Comparison of ENCODE assay signal across 1 cellular context in the genomic region with DNA sequence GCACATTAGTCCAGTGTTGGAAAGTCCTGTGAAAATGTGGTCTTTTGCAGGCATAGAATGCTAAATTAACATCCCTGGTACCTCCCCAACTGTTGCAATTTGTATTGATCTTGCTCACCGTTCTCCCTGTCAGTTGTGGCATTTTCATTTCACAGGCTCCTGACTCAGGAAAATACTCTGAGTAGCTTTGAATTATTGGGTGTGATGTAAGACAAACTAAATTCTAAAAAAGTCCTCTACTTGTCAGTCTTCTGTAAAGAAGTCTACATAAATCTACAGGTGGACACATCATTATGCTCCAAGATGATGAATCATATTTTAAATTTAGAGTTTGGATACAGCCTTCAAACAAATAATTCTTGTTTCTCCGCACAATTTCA.
TF ChIP-seq lines count a peak whose summit lies in the region.

No MANE protein-coding gene starts in this region.

TF ChIP-seq in H1, 55 proteins besides CTCF, POLR2A, EP300 and RAD21:
- TF ChIP-seq SRF (IDR thresholded peaks at IDR 0.05; ENCODE audit: low read depth, low read length) (no peak), TBP (IDR thresholded peaks at IDR 0.05; ENCODE audit: low read depth, low read length) (no peak), TAF1 (IDR thresholded peaks at IDR 0.05; ENCODE audit: low read depth, low read length) (no peak), TEAD4 (IDR thresholded peaks at IDR 0.05; ENCODE audit: low read depth, low read length) (no peak), ATF2 (IDR thresholded peaks at IDR 0.05; ENCODE audit: low read length) (no peak), CTBP2 (IDR thresholded peaks at IDR 0.05; ENCODE audit: borderline replicate concordance, insufficient read depth, insufficient read length, low read length) (no peak), GTF2F1 (IDR thresholded peaks at IDR 0.05; ENCODE audit: borderline replicate concordance, low read depth, low read length) (no peak), CHD1 (IDR thresholded peaks at IDR 0.05; ENCODE audit: low read depth, low read length) (no peak), EGR1 (IDR thresholded peaks at IDR 0.05; ENCODE audit: borderline replicate concordance, low read depth, low read length) (no peak), RFX5 (IDR thresholded peaks at IDR 0.05; ENCODE audit: borderline replicate concordance, low read depth, low read length) (no peak), SUZ12 (IDR thresholded peaks at IDR 0.05; ENCODE audit: low read length) (no peak), NRF1 (IDR thresholded peaks at IDR 0.05; ENCODE audit: low read depth, low read length) (no peak), RXRA (IDR thresholded peaks at IDR 0.05; ENCODE audit: insufficient read depth, low read depth, low read length) (no peak), ZNF274 (IDR thresholded peaks at IDR 0.05; ENCODE audit: borderline replicate concordance, extremely low read depth, low read length) (no peak)
- TF ChIP-seq, protein P1, sequence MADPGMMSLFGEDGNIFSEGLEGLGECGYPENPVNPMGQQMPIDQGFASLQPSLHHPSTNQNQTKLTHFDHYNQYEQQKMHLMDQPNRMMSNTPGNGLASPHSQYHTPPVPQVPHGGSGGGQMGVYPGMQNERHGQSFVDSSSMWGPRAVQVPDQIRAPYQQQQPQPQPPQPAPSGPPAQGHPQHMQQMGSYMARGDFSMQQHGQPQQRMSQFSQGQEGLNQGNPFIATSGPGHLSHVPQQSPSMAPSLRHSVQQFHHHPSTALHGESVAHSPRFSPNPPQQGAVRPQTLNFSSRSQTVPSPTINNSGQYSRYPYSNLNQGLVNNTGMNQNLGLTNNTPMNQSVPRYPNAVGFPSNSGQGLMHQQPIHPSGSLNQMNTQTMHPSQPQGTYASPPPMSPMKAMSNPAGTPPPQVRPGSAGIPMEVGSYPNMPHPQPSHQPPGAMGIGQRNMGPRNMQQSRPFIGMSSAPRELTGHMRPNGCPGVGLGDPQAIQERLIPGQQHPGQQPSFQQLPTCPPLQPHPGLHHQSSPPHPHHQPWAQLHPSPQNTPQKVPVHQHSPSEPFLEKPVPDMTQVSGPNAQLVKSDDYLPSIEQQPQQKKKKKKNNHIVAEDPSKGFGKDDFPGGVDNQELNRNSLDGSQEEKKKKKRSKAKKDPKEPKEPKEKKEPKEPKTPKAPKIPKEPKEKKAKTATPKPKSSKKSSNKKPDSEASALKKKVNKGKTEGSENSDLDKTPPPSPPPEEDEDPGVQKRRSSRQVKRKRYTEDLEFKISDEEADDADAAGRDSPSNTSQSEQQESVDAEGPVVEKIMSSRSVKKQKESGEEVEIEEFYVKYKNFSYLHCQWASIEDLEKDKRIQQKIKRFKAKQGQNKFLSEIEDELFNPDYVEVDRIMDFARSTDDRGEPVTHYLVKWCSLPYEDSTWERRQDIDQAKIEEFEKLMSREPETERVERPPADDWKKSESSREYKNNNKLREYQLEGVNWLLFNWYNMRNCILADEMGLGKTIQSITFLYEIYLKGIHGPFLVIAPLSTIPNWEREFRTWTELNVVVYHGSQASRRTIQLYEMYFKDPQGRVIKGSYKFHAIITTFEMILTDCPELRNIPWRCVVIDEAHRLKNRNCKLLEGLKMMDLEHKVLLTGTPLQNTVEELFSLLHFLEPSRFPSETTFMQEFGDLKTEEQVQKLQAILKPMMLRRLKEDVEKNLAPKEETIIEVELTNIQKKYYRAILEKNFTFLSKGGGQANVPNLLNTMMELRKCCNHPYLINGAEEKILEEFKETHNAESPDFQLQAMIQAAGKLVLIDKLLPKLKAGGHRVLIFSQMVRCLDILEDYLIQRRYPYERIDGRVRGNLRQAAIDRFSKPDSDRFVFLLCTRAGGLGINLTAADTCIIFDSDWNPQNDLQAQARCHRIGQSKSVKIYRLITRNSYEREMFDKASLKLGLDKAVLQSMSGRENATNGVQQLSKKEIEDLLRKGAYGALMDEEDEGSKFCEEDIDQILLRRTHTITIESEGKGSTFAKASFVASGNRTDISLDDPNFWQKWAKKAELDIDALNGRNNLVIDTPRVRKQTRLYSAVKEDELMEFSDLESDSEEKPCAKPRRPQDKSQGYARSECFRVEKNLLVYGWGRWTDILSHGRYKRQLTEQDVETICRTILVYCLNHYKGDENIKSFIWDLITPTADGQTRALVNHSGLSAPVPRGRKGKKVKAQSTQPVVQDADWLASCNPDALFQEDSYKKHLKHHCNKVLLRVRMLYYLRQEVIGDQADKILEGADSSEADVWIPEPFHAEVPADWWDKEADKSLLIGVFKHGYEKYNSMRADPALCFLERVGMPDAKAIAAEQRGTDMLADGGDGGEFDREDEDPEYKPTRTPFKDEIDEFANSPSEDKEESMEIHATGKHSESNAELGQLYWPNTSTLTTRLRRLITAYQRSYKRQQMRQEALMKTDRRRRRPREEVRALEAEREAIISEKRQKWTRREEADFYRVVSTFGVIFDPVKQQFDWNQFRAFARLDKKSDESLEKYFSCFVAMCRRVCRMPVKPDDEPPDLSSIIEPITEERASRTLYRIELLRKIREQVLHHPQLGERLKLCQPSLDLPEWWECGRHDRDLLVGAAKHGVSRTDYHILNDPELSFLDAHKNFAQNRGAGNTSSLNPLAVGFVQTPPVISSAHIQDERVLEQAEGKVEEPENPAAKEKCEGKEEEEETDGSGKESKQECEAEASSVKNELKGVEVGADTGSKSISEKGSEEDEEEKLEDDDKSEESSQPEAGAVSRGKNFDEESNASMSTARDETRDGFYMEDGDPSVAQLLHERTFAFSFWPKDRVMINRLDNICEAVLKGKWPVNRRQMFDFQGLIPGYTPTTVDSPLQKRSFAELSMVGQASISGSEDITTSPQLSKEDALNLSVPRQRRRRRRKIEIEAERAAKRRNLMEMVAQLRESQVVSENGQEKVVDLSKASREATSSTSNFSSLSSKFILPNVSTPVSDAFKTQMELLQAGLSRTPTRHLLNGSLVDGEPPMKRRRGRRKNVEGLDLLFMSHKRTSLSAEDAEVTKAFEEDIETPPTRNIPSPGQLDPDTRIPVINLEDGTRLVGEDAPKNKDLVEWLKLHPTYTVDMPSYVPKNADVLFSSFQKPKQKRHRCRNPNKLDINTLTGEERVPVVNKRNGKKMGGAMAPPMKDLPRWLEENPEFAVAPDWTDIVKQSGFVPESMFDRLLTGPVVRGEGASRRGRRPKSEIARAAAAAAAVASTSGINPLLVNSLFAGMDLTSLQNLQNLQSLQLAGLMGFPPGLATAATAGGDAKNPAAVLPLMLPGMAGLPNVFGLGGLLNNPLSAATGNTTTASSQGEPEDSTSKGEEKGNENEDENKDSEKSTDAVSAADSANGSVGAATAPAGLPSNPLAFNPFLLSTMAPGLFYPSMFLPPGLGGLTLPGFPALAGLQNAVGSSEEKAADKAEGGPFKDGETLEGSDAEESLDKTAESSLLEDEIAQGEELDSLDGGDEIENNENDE (IDR thresholded peaks at IDR 0.05; ENCODE audit: insufficient replicate concordance, low read length) = no peak
- TF ChIP-seq, protein P2, sequence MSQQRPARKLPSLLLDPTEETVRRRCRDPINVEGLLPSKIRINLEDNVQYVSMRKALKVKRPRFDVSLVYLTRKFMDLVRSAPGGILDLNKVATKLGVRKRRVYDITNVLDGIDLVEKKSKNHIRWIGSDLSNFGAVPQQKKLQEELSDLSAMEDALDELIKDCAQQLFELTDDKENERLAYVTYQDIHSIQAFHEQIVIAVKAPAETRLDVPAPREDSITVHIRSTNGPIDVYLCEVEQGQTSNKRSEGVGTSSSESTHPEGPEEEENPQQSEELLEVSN (IDR thresholded peaks at IDR 0.05) = no peak
